Comparison of ENCODE assay signal across 8 cellular contexts in genomic region chr10:73886085-73886529, GRCh38. TPM values are rescaled to one million over a fixed set of nuclear protein-coding genes. Genes with fewer than 3 reads are reported as not detected.
DNase-seq lines count a peak whose midpoint lies in the region; ATAC-seq and TF ChIP-seq lines count a peak whose summit lies in the region.

No MANE protein-coding gene starts in this region.

- H3K4me1 ChIP-seq in lung (ENCODE audit: control insufficient read depth in 2 of 2, insufficient read depth in 2 of 2, low read length in 2 of 2), result peaks cover 16 to 17% of the 10 kb centered on the region in 2 donors

- no peaks in the 10 kb centered on the region for H3K27me3 Mint-ChIP-seq in activated CD4-positive, alpha-beta T cell treated with anti-CD3 and anti-CD28 coated beads, Interleukin-2, amount 10 ng/mL, durations not matched to agents 7 days and 5 days

- ATAC-seq in HG02610 (IDR thresholded peaks at IDR 0.05; ENCODE audit: unreplicated experiment), result peak; percentile 55
- peak; percentile 83 for ATAC-seq in lung (ENCODE audit: insufficient read depth, low FRiP score)
- ATAC-seq in HG03520 (IDR thresholded peaks at IDR 0.05; ENCODE audit: unreplicated experiment), result no peak

- no peaks in the 10 kb centered on the region for H3K9me3 ChIP-seq in lung (ENCODE audit: control insufficient read depth in 2 of 2, insufficient read depth in 1 of 2, low read length in 1 of 2)

- peak; percentile 74 for DNase-seq in GM10266 (ENCODE audit: extremely low spot score)
- DNase-seq in NCI-H345 treated with DMSO at 0.1 percent for 48 hours (lab: John Stamatoyannopoulos, UW; ENCODE audit: unreplicated experiment), result peak; percentile 42
- DNase-seq in activated CD4-positive, alpha-beta T cell treated with anti-CD3 and anti-CD28 coated beads, Interleukin-2, amount 10 ng/mL, durations not matched to agents 7 days and 5 days, result peak; percentile 79
- peak; percentile 90 for DNase-seq in dermis blood vessel endothelial cell
- DNase-seq in lung (ENCODE audit: low spot score), result peak; percentile 80
- peak; percentile 49 to 51 for DNase-seq in stimulated activated CD4-positive, alpha-beta T cell treated with anti-CD3 and anti-CD28 coated beads, Interleukin-4, amount 100 ng/mL, for 48 hours (ENCODE audit: low read depth in 2 of 2)

- no peaks in the 10 kb centered on the region for H3K27me3 ChIP-seq in lung (ENCODE audit: control insufficient read depth, insufficient read depth)

- H3K36me3 ChIP-seq in lung (ENCODE audit: control insufficient read depth in 2 of 2, insufficient read depth in 2 of 2, low read length in 2 of 2), result no peaks in the 10 kb centered on the region

- no peak overlapping the region for H3K4me3 Mint-ChIP-seq in activated CD4-positive, alpha-beta T cell treated with anti-CD3 and anti-CD28 coated beads, Interleukin-2, amount 10 ng/mL, durations not matched to agents 7 days and 5 days

- CTCF ChIA-PET in activated CD4-positive, alpha-beta T cell treated with anti-CD3 and anti-CD28 coated beads, Interleukin-2, amount 10 ng/mL, durations not matched to agents 7 days and 5 days (lab: Charles Lee), result interaction anchor here (0.6 to 10.3 kb wide), 29 partner anchors 8 to 1349 kb away, joined by 3 to 161 read pairs (median 5); partner anchors contain the start of genes COMTD1 and PLAU

- H3K4me3 ChIP-seq in lung, result no peak overlapping the region

- H3K36me3 Mint-ChIP-seq in activated CD4-positive, alpha-beta T cell treated with anti-CD3 and anti-CD28 coated beads, Interleukin-2, amount 10 ng/mL, durations not matched to agents 7 days and 5 days (ENCODE audit: low read depth), result no peaks in the 10 kb centered on the region

- TF ChIP-seq CTCF in GM10266 (IDR thresholded peaks at IDR 0.05; ENCODE audit: control insufficient read depth, insufficient read depth, low read depth, missing control alignments) (peak; percentile 91), lung (IDR thresholded peaks at IDR 0.05; ENCODE audit: control extremely low read depth, extremely low read depth) (peak; percentile 89)

- no peaks in the 10 kb centered on the region for H3K9me3 Mint-ChIP-seq in activated CD4-positive, alpha-beta T cell treated with anti-CD3 and anti-CD28 coated beads, Interleukin-2, amount 10 ng/mL, durations not matched to agents 7 days and 5 days

- no peak overlapping the region for H3K27ac Mint-ChIP-seq in activated CD4-positive, alpha-beta T cell treated with anti-CD3 and anti-CD28 coated beads, Interleukin-2, amount 10 ng/mL, durations not matched to agents 7 days and 5 days

- WGBS in lung, 2 donors, result 0 to 5% methylated on average over 5 of the region's 5 CpGs

- peaks cover 9% of the 10 kb centered on the region for H3K4me1 Mint-ChIP-seq in activated CD4-positive, alpha-beta T cell treated with anti-CD3 and anti-CD28 coated beads, Interleukin-2, amount 10 ng/mL, durations not matched to agents 7 days and 5 days

- POLR2A ChIA-PET in activated CD4-positive, alpha-beta T cell treated with anti-CD3 and anti-CD28 coated beads, Interleukin-2, amount 10 ng/mL, durations not matched to agents 7 days and 5 days (lab: Charles Lee), result interaction anchor here (0.6 kb wide), 1 partner anchor 27 kb away, joined by 3 read pairs; no protein-coding TSS in a partner anchor

- H3K27ac ChIP-seq in lung (ENCODE audit: low read depth in 1 of 2, low read length in 1 of 2), result peak overlapping the region; percentile 15 to 84

RNA-seq across cellular contexts. Expression of gene CAMK2G, which starts 11.8 kb away (rescaled TPM):
- total RNA-seq in activated CD4-positive, alpha-beta T cell treated with anti-CD3 and anti-CD28 coated beads, Interleukin-2, amount 10 ng/mL, durations not matched to agents 7 days and 5 days, result 10 to 100 TPM; 54.4 to 55.8 TPM
- total RNA-seq in dermis blood vessel endothelial cell, result 27.9 and 35.1 TPM in 2 replicates
- total RNA-seq in lung, result 10 to 100 TPM; 38.6 to 41.1 TPM
- polyA plus RNA-seq in lung, result 10 to 100 TPM; 15.8 to 19.4 TPM

RNA-seq across cellular contexts. Expression of gene PLAU, which starts 24.8 kb away (rescaled TPM):
- total RNA-seq in activated CD4-positive, alpha-beta T cell treated with anti-CD3 and anti-CD28 coated beads, Interleukin-2, amount 10 ng/mL, durations not matched to agents 7 days and 5 days, result under 1 TPM; 0.89 to 0.96 TPM
- total RNA-seq in dermis blood vessel endothelial cell (13.4 and 13.8 TPM in 2 replicates), lung (10 to 100 TPM; 13.5 to 23.0 TPM)
- 10 to 100 TPM; 11.6 to 36.7 TPM for polyA plus RNA-seq in lung
